In genomic region chr6:35238843-35239289, GRCh38 we compare ENCODE assay signal across 16 cellular contexts. TPM values are rescaled to one million over a fixed set of nuclear protein-coding genes. Genes with fewer than 3 reads are reported as not detected.
A peak's percentile ranks its signal among the peaks of the same experiment; 100 is the strongest.
DNase-seq lines count a peak whose midpoint lies in the region; ATAC-seq, FAIRE-seq and TF ChIP-seq lines count a peak whose summit lies in the region.
"Had no signal": no experiment of that assay in that cellular context is flagged by ENCODE, and none has a peak within 500 bp of the region (broad histone marks: within the 10 kb centered on the region; RNA-seq: fewer than 3 reads in every experiment).

No MANE protein-coding gene starts in this region.

- no peak for FAIRE-seq in pancreas (lab: Jason Lieb, UNC)
- FAIRE-seq: A204.1 had no signal

- H3K27me3 ChIP-seq in endodermal cell (ENCODE audit: control insufficient read depth, insufficient read depth, low read length, poor library complexity, severe bottlenecking) (peaks cover 6% of the 10 kb centered on the region), lower lobe of right lung (ENCODE audit: low read depth) (no peaks in the 10 kb centered on the region), tibial artery (no peaks in the 10 kb centered on the region), pancreas (no peaks in the 10 kb centered on the region)

- peaks cover 44% of the 10 kb centered on the region for H3K4me1 Mint-ChIP-seq in endodermal cell

- H3K4me3 ChIP-seq in endodermal cell (ENCODE audit: low read length): peak overlapping the region; percentile 52
- no peak overlapping the region for H3K4me3 ChIP-seq in lower lobe of right lung
- no peak overlapping the region for H3K4me3 ChIP-seq in tibial artery
- no peak overlapping the region for H3K4me3 ChIP-seq in pancreas
- H3K4me3 ChIP-seq: mucosa of descending colon had no signal

- H3K4me1 ChIP-seq in endodermal cell (ENCODE audit: control insufficient read depth, insufficient read depth, low read length): peaks cover 24% of the 10 kb centered on the region
- peaks cover 37% of the 10 kb centered on the region for H3K4me1 ChIP-seq in lower lobe of right lung
- H3K4me1 ChIP-seq in tibial artery: peaks cover 0 to 47% (median 31%) of the 10 kb centered on the region in 4 donors
- no peaks in the 10 kb centered on the region for H3K4me1 ChIP-seq in pancreas

- H3K27ac Mint-ChIP-seq in endodermal cell: no peak overlapping the region

- peak; percentile 33 to 34 for ATAC-seq in lower lobe of right lung
- ATAC-seq in left lobe of liver: no peak
- no peak for ATAC-seq in pancreas
- ATAC-seq: mucosa of descending colon had no signal

- H3K9ac ChIP-seq in endodermal cell (ENCODE audit: extremely low read depth, low read length, poor library complexity, severe bottlenecking): no peak overlapping the region

- peaks cover 25% of the 10 kb centered on the region for H3K9me3 ChIP-seq in endodermal cell (ENCODE audit: control insufficient read depth, low read length)
- H3K9me3 ChIP-seq in lower lobe of right lung: no peaks in the 10 kb centered on the region
- H3K9me3 ChIP-seq in tibial artery: no peaks in the 10 kb centered on the region
- H3K9me3 ChIP-seq in pancreas: no peaks in the 10 kb centered on the region
- H3K9me3 ChIP-seq: mucosa of descending colon had no signal

- H3K27ac ChIP-seq in endodermal cell (ENCODE audit: low read depth, low read length) (peak overlapping the region; percentile 1), lower lobe of right lung (no peak overlapping the region), tibial artery (peak overlapping the region; percentile 68 to 80), pancreas (no peak overlapping the region)

- H3K36me3 ChIP-seq in endodermal cell (ENCODE audit: control insufficient read depth, insufficient read depth, low read length) (peaks cover 15% of the 10 kb centered on the region), lower lobe of right lung (peaks cover 5% of the 10 kb centered on the region), tibial artery (peaks cover 32 to 44% (median 40%) of the 10 kb centered on the region in 3 donors), pancreas (no peaks in the 10 kb centered on the region)

- no peak for TF ChIP-seq CTCF in endodermal cell (conservative IDR thresholded peaks at IDR 0.05)
- TF ChIP-seq CTCF in lower lobe of right lung (IDR thresholded peaks at IDR 0.05): no peak
- no peak for TF ChIP-seq CTCF in tibial artery (IDR thresholded peaks at IDR 0.05)
- no peak for TF ChIP-seq CTCF in pancreas (IDR thresholded peaks at IDR 0.05)

- peaks cover 19% of the 10 kb centered on the region for H3K36me3 Mint-ChIP-seq in endodermal cell (ENCODE audit: low read depth)

- H3K4me3 Mint-ChIP-seq in endodermal cell: no peak overlapping the region

- 9 to 15% methylated on average over 2 to 3 of the region's 3 CpGs for WGBS in endodermal cell (ENCODE audit: insufficient coverage in 1 of 2, insufficient read length in 1 of 2), 2 experiments
- WGBS in pancreas, 2 donors: 62 to 76% methylated on average over 3 of the region's 3 CpGs

- DNase-seq in NCI-H146 (lab: John Stamatoyannopoulos, UW) (peak; percentile 26), NCI-H146 treated with DMSO at 0.1 percent for 48 hours (lab: John Stamatoyannopoulos, UW; ENCODE audit: unreplicated experiment) (no peak), endodermal cell (peak; percentile 94), lower lobe of right lung (no peak), tibial artery (peak; percentile 60 to 91), left lobe of liver (ENCODE audit: low spot score) (no peak), DMS153 treated with DMSO at 0.1 percent for 48 hours (lab: John Stamatoyannopoulos, UW; ENCODE audit: unreplicated experiment) (no peak), pancreas (no peak)
- DNase-seq: activated CD8-positive, alpha-beta memory T cell treated with anti-CD3 and anti-CD28 coated beads, Interleukin-2, amount 50 U/mL, for 4 hours; COR-L47; effector CD4-positive, alpha-beta T cell; mucosa of descending colon; NCI-H1694; NCI-H82; SHP77 had no signal

- H3K9me3 Mint-ChIP-seq in endodermal cell: peaks cover 5% of the 10 kb centered on the region

- peaks cover 55% of the 10 kb centered on the region for H3K27me3 Mint-ChIP-seq in endodermal cell (ENCODE audit: insufficient read depth)

- intact Hi-C loops in lower lobe of right lung (cut with DNase I) (no loop called here), tibial artery (cut with DNase I; ENCODE audit: low total_unique reads) (no loop called here), pancreas (cut with DNase I) (no loop called here)

RNA-seq across cellular contexts. Expression of gene ZNF76, which starts 20.7 kb away (rescaled TPM):
- total RNA-seq in endodermal cell: 10 to 100 TPM; 39.0 to 42.9 TPM
- polyA plus RNA-seq in endodermal cell (2013, experiment 1 of 2): 46.7 TPM
- polyA plus RNA-seq in endodermal cell (2013, experiment 2 of 2): 38.9 TPM
- 39.4 TPM for total RNA-seq in lower lobe of right lung
- total RNA-seq in left lobe of liver: 20.1 TPM
- total RNA-seq in pancreas: 10 to 100 TPM; 14.9 to 25.0 (median 16.3) TPM
- 10 to 100 TPM; 48.2 to 51.1 TPM for polyA plus RNA-seq in pancreas

RNA-seq across cellular contexts. Expression of gene SCUBE3, which starts 25.1 kb away (rescaled TPM):
- under 1 TPM; 0.27 to 0.86 TPM for total RNA-seq in endodermal cell
- 22.4 TPM for polyA plus RNA-seq in endodermal cell (2013, experiment 1 of 2)
- 18.8 TPM for polyA plus RNA-seq in endodermal cell (2013, experiment 2 of 2)
- 0.56 TPM for total RNA-seq in lower lobe of right lung
- 0.03 TPM for total RNA-seq in left lobe of liver
- under 1 TPM in 5 of 6 donors, not detected in 1; 0.03 to 0.12 (median 0.03) TPM for total RNA-seq in pancreas
- polyA plus RNA-seq in pancreas: under 1 TPM; 0.02 to 0.15 TPM

RNA-seq across cellular contexts. Expression of gene DEF6, which starts 58.8 kb away (rescaled TPM):
- total RNA-seq in endodermal cell (1 to 10 TPM; 6.3 to 6.8 TPM), lower lobe of right lung (21.5 TPM), left lobe of liver (1.5 TPM), pancreas (10 to 100 TPM in 5 of 6 donors, 1 to 10 TPM in 1; 9.4 to 14.0 (median 12.8) TPM)
- polyA plus RNA-seq in endodermal cell (2013, experiment 1 of 2): 2.0 TPM
- 2.2 TPM for polyA plus RNA-seq in endodermal cell (2013, experiment 2 of 2)
- polyA plus RNA-seq in pancreas: 10 to 100 TPM; 37.9 to 40.6 TPM

Comparison
In these comparisons a context has a peak if more than half of its experiments do, and no peak if none do; other contexts are left out.
1. DNase-seq: peak in NCI-H146 (single experiment), endodermal cell (single experiment) and tibial artery (2 of 2); none in NCI-H146 treated with DMSO at 0.1 percent for 48 hours (single experiment), lower lobe of right lung (single experiment), left lobe of liver (single experiment), DMS153 treated with DMSO at 0.1 percent for 48 hours (single experiment) and pancreas (0 of 6).
2. H3K27ac ChIP-seq: peak in endodermal cell (single experiment) and tibial artery (2 of 2); none in lower lobe of right lung (single experiment) and pancreas (0 of 4).
3. ATAC-seq: peak in lower lobe of right lung (2 of 2); none in left lobe of liver (single experiment) and pancreas (0 of 4).